In genomic region chr17:49249890-49250522, GRCh38 we compare ENCODE assay signal across 20 cellular contexts. TPM values are rescaled to one million over a fixed set of nuclear protein-coding genes. Genes with fewer than 3 reads are reported as not detected.
"Had no signal": no experiment of that assay in that cellular context is flagged by ENCODE, and none has a peak within 500 bp of the region (broad histone marks: within the 10 kb centered on the region; RNA-seq: fewer than 3 reads in every experiment).

No MANE protein-coding gene starts in this region.

- H3K4me2 ChIP-seq: hepatocyte, neural progenitor cell had no signal

- H3K9me3 Mint-ChIP-seq: natural killer cell treated with Interleukin-12 subunit alpha and Interleukin-12 subunit beta and Interleukin-15 and Interleukin-18, amount 100 ng/mL, for 72 hours; neural progenitor cell had no signal

- H3K27me3 Mint-ChIP-seq: natural killer cell treated with Interleukin-12 subunit alpha and Interleukin-12 subunit beta and Interleukin-15 and Interleukin-18, amount 100 ng/mL, for 72 hours had no signal

- H3K27ac ChIP-seq: coronary artery, hepatocyte, left ventricle myocardium inferior, lower lobe of right lung, neural progenitor cell, sigmoid colon, skin epidermis, suprapubic skin, thyroid gland, upper lobe of left lung, uterus had no signal

- H3K4me3 ChIP-seq: coronary artery, hepatocyte, left ventricle myocardium inferior, lower lobe of right lung, neural progenitor cell, sigmoid colon, skin epidermis, suprapubic skin, thyroid gland, upper lobe of left lung, uterus had no signal

- H3K79me2 ChIP-seq: hepatocyte had no signal

- H3K27me3 ChIP-seq: hepatocyte, neural progenitor cell, thyroid gland, upper lobe of left lung, uterus had no signal

- H3K36me3 ChIP-seq: left ventricle myocardium inferior, lower lobe of right lung, neural progenitor cell, sigmoid colon, suprapubic skin, thyroid gland, upper lobe of left lung, uterus had no signal

- H3K27ac Mint-ChIP-seq: natural killer cell treated with Interleukin-12 subunit alpha and Interleukin-12 subunit beta and Interleukin-15 and Interleukin-18, amount 100 ng/mL, for 72 hours had no signal

- H3K4me1 ChIP-seq: lower lobe of right lung, neural progenitor cell, sigmoid colon, uterus had no signal

- H3K9me3 ChIP-seq: left ventricle myocardium inferior, lower lobe of right lung, sigmoid colon, suprapubic skin, thyroid gland, upper lobe of left lung, uterus had no signal

- H3K4me1 Mint-ChIP-seq: neural progenitor cell had no signal

- ATAC-seq: lower lobe of right lung; natural killer cell treated with Interleukin-12 subunit alpha and Interleukin-12 subunit beta and Interleukin-15 and Interleukin-18, amount 100 ng/mL, for 72 hours had no signal

- H2AFZ ChIP-seq: hepatocyte, neural progenitor cell had no signal

- H3K9ac ChIP-seq: neural progenitor cell had no signal

- DNase-seq: effector CD4-positive, alpha-beta T cell; foreskin melanocyte; mesenchymal stem cell; midbrain; sigmoid colon; stimulated activated CD4-positive, alpha-beta T cell treated with anti-CD3 and anti-CD28 coated beads, Interleukin-2, amount 100 ng/mL, for 24 hours; stimulated activated naive CD4-positive, alpha-beta T cell; uterus had no signal

- H3K4me3 Mint-ChIP-seq: natural killer cell treated with Interleukin-12 subunit alpha and Interleukin-12 subunit beta and Interleukin-15 and Interleukin-18, amount 100 ng/mL, for 72 hours; neural progenitor cell had no signal

- FAIRE-seq: kidney had no signal

RNA-seq across cellular contexts. Expression of gene PHOSPHO1, which starts 19.4 kb away (rescaled TPM):
- total RNA-seq: hepatocyte; natural killer cell treated with Interleukin-12 subunit alpha and Interleukin-12 subunit beta and Interleukin-15 and Interleukin-18, amount 100 ng/mL, for 72 hours; sigmoid colon had no signal

RNA-seq across cellular contexts. Expression of gene GNGT2, which starts 39.6 kb away (rescaled TPM):
- total RNA-seq: hepatocyte, osteoblast had no signal
- polyA plus RNA-seq: hepatocyte had no signal
